Comparison of ENCODE assay signal across 6 cellular contexts in the genomic region with DNA sequence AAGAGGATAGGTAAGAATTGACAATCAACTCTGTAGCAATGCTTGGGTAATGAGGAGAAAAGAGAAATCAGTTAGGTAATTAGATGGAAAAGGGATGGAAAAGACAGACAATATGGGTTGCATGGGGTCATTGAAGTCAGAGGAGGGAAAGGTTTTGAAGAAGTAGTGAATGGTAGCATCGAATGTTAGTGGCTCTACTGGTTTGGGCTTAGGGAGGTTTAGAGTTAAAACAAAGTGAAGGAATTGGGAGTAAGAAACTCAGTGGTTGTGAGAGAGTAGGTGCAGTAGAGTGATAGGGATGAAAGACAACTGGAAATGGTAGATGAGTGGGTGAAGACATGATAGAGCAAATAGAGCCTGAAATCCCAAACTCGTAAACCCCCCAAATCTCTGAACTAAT.
"Had no signal": no experiment of that assay in that cellular context is flagged by ENCODE, and none has a peak within 500 bp of the region (broad histone marks: within the 10 kb centered on the region; RNA-seq: fewer than 3 reads in every experiment).

No MANE protein-coding gene starts in this region.

- DNase-seq: IMR-90, KBM-7, KG1 had no signal

- H3K9ac ChIP-seq: KMS-11 had no signal

- H3K27ac ChIP-seq: HL-60, KMS-11 had no signal

- H3K4me2 ChIP-seq: KMS-11 had no signal

- ATAC-seq: K562 had no signal

- FAIRE-seq: K562 had no signal

- H3K4me3 ChIP-seq: K562 had no signal
